In the genomic region with DNA sequence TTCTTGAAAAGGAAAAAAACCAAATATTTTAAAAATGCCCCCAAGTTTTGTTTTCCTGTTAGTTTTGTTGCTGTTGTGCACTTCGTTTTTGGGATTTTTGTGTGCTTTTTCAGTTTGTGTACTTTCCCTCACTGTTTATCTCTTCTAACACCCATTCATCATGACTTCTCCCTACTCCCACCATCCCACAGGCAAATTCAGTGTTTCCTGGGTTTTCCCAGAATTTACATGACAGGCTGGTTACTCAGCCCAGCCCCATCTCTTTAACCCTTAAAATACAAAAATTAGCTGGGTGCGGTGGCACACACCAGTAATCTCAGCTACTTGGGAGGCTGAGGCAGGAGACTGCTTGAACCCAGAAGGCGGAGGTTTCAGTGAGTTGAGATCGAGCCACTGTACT, we compare ENCODE assay signal across 25 cellular contexts. TPM values are rescaled to one million over a fixed set of nuclear protein-coding genes. Genes with fewer than 3 reads are reported as not detected.
DNase-seq lines count a peak whose midpoint lies in the region; ATAC-seq and TF ChIP-seq lines count a peak whose summit lies in the region.
"Had no signal": no experiment of that assay in that cellular context is flagged by ENCODE, and none has a peak within 500 bp of the region (broad histone marks: within the 10 kb centered on the region; RNA-seq: fewer than 3 reads in every experiment).

No MANE protein-coding gene starts in this region.

- no peaks in the 10 kb centered on the region for H3K27me3 Mint-ChIP-seq in activated CD4-positive, alpha-beta T cell treated with anti-CD3 and anti-CD28 coated beads for 36 hours

- peak overlapping the region; percentile 13 for H3K27ac ChIP-seq in neutrophil
- H3K27ac ChIP-seq: heart right ventricle, KMS-11, transverse colon, VCaP had no signal

- no peak for DNase-seq in activated CD4-positive, alpha-beta T cell treated with anti-CD3 and anti-CD28 coated beads for 36 hours
- no peak for DNase-seq in activated CD4-positive, alpha-beta T cell treated with anti-CD3 and anti-CD28 coated beads, Interleukin-2, amount 50 U/mL, for 1 hour
- peak; percentile 11 for DNase-seq in NCI-H226
- DNase-seq in amniotic epithelial cell (ENCODE audit: low read depth) = peak; percentile 86
- no peak for DNase-seq in AG08395 (ENCODE audit: low spot score)
- no peak for DNase-seq in NCI-H1417 (lab: John Stamatoyannopoulos, UW)
- no peak for DNase-seq in foreskin melanocyte
- DNase-seq: 8988T; activated effector memory CD4-positive, alpha-beta T cell treated with anti-CD3 and anti-CD28 coated beads, Interleukin-2, amount 50 U/mL, for 16 hours; BE2C; heart right ventricle; midbrain; NCI-H187 treated with DMSO at 0.1 percent for 48 hours; NCI-H2227 treated with DMSO at 0.1 percent for 48 hours; NCI-H774; nephron progenitor cell; small intestine; stimulated activated CD4-positive, alpha-beta T cell treated with anti-CD3 and anti-CD28 coated beads, Interleukin-2, amount 100 ng/mL, for 48 hours; stimulated activated naive CD8-positive, alpha-beta T cell treated with anti-CD3 and anti-CD28 coated beads, Interleukin-15, Interleukin-2, amounts not matched to agents 100 U/mL and 50 U/mL, for 24 hours; transverse colon had no signal

- TF ChIP-seq CTCF in neutrophil (IDR thresholded peaks at IDR 0.05) = no peak

- H3K27me3 ChIP-seq in neutrophil = no peaks in the 10 kb centered on the region
- H3K27me3 ChIP-seq: BE2C, heart right ventricle, transverse colon had no signal

- CTCF ChIA-PET in activated CD4-positive, alpha-beta T cell treated with anti-CD3 and anti-CD28 coated beads for 36 hours (lab: Charles Lee) = interaction anchor here (1.4 kb wide), 1 partner anchor 14 kb away, joined by 4 read pairs; no protein-coding TSS in a partner anchor

- peaks cover 87% of the 10 kb centered on the region for H3K4me1 Mint-ChIP-seq in activated CD4-positive, alpha-beta T cell treated with anti-CD3 and anti-CD28 coated beads for 36 hours

- ATAC-seq in activated CD4-positive, alpha-beta T cell treated with anti-CD3 and anti-CD28 coated beads for 36 hours = no peak
- ATAC-seq: HCT116; heart right ventricle; Right ventricle myocardium inferior; stimulated activated naive CD8-positive, alpha-beta T cell treated with anti-CD3 and anti-CD28 coated beads, Interleukin-15, Interleukin-2, amounts not matched to agents 100 U/mL and 50 U/mL, for 24 hours had no signal

- H3K4me3 ChIP-seq in neutrophil (ENCODE audit: low read depth in 1 of 2, low read length in 1 of 2) = no peak overlapping the region
- H3K4me3 ChIP-seq: heart right ventricle, transverse colon had no signal

- H3K4me1 ChIP-seq in neutrophil (ENCODE audit: control insufficient read depth in 1 of 2, insufficient read depth in 1 of 2, low read depth in 1 of 2, low read length in 1 of 2) = peaks cover 0 to 4% of the 10 kb centered on the region in 2 experiments
- H3K4me1 ChIP-seq: BE2C had no signal

- peaks cover 24% of the 10 kb centered on the region for H3K9me3 Mint-ChIP-seq in activated CD4-positive, alpha-beta T cell treated with anti-CD3 and anti-CD28 coated beads for 36 hours (ENCODE audit: low read depth)

- POLR2A ChIA-PET in activated CD4-positive, alpha-beta T cell treated with anti-CD3 and anti-CD28 coated beads for 36 hours (lab: Charles Lee) = no interaction called here

- H3K9me3 ChIP-seq in neutrophil = no peaks in the 10 kb centered on the region
- H3K9me3 ChIP-seq: BE2C had no signal

- intact Hi-C loops in activated CD4-positive, alpha-beta T cell treated with anti-CD3 and anti-CD28 coated beads for 36 hours (cut with DNase I, micrococcal nuclease) = no loop called here

- no peak overlapping the region for H3K4me3 Mint-ChIP-seq in activated CD4-positive, alpha-beta T cell treated with anti-CD3 and anti-CD28 coated beads for 36 hours
- H3K4me3 Mint-ChIP-seq: nephron progenitor cell had no signal

- no peaks in the 10 kb centered on the region for H3K36me3 ChIP-seq in neutrophil

- peaks cover 72% of the 10 kb centered on the region for H3K36me3 Mint-ChIP-seq in activated CD4-positive, alpha-beta T cell treated with anti-CD3 and anti-CD28 coated beads for 36 hours (ENCODE audit: low read depth)

- peak overlapping the region; percentile 73 for H3K27ac Mint-ChIP-seq in activated CD4-positive, alpha-beta T cell treated with anti-CD3 and anti-CD28 coated beads for 36 hours
- H3K27ac Mint-ChIP-seq: nephron progenitor cell had no signal

RNA-seq across cellular contexts. Expression of a gene that starts 15.5 kb away (rescaled TPM):
- 100 to 1,000 TPM; 179 to 392 TPM for total RNA-seq in activated CD4-positive, alpha-beta T cell treated with anti-CD3 and anti-CD28 coated beads for 36 hours

Comparison
In these comparisons a context has a peak if more than half of its experiments do, and no peak if none do; other contexts are left out.
1. DNase-seq: peak in NCI-H226 (single experiment) and amniotic epithelial cell (single experiment); none in activated CD4-positive, alpha-beta T cell treated with anti-CD3 and anti-CD28 coated beads for 36 hours (single experiment), activated CD4-positive, alpha-beta T cell treated with anti-CD3 and anti-CD28 coated beads, Interleukin-2, amount 50 U/mL, for 1 hour (single experiment), AG08395 (single experiment), NCI-H1417 (0 of 3) and foreskin melanocyte (single experiment).